28 cellular contexts compared by ENCODE assay signal in genomic region chr13:108433976-108434375, GRCh38.
"Had no signal": no experiment of that assay in that cellular context is flagged by ENCODE, and none has a peak within 500 bp of the region (broad histone marks: within the 10 kb centered on the region; RNA-seq: fewer than 3 reads in every experiment).

No MANE protein-coding gene starts in this region.

- ATAC-seq: psoas muscle; right cardiac atrium; right lobe of liver; stimulated activated effector memory CD8-positive, alpha-beta T cell treated with anti-CD3 and anti-CD28 coated beads, Interleukin-12 subunit alpha, Interleukin-12 subunit beta, amount 100 ng/mL, for 72 hours; stimulated activated naive B cell treated with anti-CD40 and anti-IgM and Interleukin-4, amounts not matched to agents 10 μg/mL and 1 μg/mL and 100 μg/mL, for 72 hours had no signal

- DNase-seq: occipital lobe; ovary; posterior cingulate gyrus; psoas muscle; right cardiac atrium; right lobe of liver; sigmoid colon; small intestine; stimulated activated CD4-positive, alpha-beta T cell treated with anti-CD3 and anti-CD28 coated beads, Interleukin-15, amount 100 ng/mL, for 24 hours; stimulated activated CD4-positive, alpha-beta T cell treated with anti-CD3 and anti-CD28 coated beads, Interleukin-2, amount 100 ng/mL, for 24 hours; stimulated activated CD4-positive, alpha-beta T cell treated with anti-CD3 and anti-CD28 coated beads, Interleukin-2, amount 100 ng/mL, for 48 hours; stimulated activated CD4-positive, alpha-beta T cell treated with anti-CD3 and anti-CD28 coated beads, Interleukin-4, amount 100 ng/mL, for 24 hours; stimulated activated naive B cell treated with anti-CD40 and anti-IgM and Interleukin-4, amounts not matched to agents 10 μg/mL and 1 μg/mL and 100 μg/mL, for 72 hours; stimulated activated naive CD4-positive, alpha-beta T cell treated with Interleukin-2 at 50 U/mL for 16 hours; stomach; thyroid gland; trophoblast cell; upper lobe of left lung had no signal

- H3K4me3 ChIP-seq: neural progenitor cell, ovary, psoas muscle, right lobe of liver, sigmoid colon, stomach, thoracic aorta, thyroid gland, tibial nerve, upper lobe of left lung, vagina had no signal

- H3K4me3 Mint-ChIP-seq: nephron; neural progenitor cell; stimulated activated effector memory CD8-positive, alpha-beta T cell treated with anti-CD3 and anti-CD28 coated beads, Interleukin-12 subunit alpha, Interleukin-12 subunit beta, amount 100 ng/mL, for 72 hours; stimulated activated naive B cell treated with anti-CD40 and anti-IgM and Interleukin-4, amounts not matched to agents 10 μg/mL and 1 μg/mL and 100 μg/mL, for 72 hours; stimulated activated naive CD8-positive, alpha-beta T cell treated with anti-CD3 and anti-CD28 coated beads, Interleukin-15, Interleukin-2, amounts not matched to agents 100 ng/mL and 50 ng/mL, for 24 hours had no signal

- H3K4me1 ChIP-seq: neural progenitor cell, parathyroid adenoma, psoas muscle, sigmoid colon, stomach, thyroid gland, tibial nerve, upper lobe of left lung, vagina had no signal

- H3K27ac ChIP-seq: neural progenitor cell, ovary, parathyroid adenoma, psoas muscle, right lobe of liver, sigmoid colon, stomach, thoracic aorta, thyroid gland, tibial nerve, upper lobe of left lung, vagina had no signal

- H3K9me3 ChIP-seq: ovary, psoas muscle, right lobe of liver, sigmoid colon, stomach, thoracic aorta, thyroid gland, tibial nerve, upper lobe of left lung, vagina had no signal

- H2AFZ ChIP-seq: neural progenitor cell, parathyroid adenoma had no signal

- H3K36me3 ChIP-seq: neural progenitor cell, ovary, right lobe of liver, sigmoid colon, stomach, thoracic aorta, thyroid gland, tibial nerve, upper lobe of left lung, vagina had no signal

- H3K27me3 Mint-ChIP-seq: progenitor cell of endocrine pancreas; stimulated activated naive B cell treated with anti-CD40 and anti-IgM and Interleukin-4, amounts not matched to agents 10 μg/mL and 1 μg/mL and 100 μg/mL, for 72 hours; stimulated activated naive CD8-positive, alpha-beta T cell treated with anti-CD3 and anti-CD28 coated beads, Interleukin-15, Interleukin-2, amounts not matched to agents 100 ng/mL and 50 ng/mL, for 24 hours had no signal

- H3K36me3 Mint-ChIP-seq: neural progenitor cell; stimulated activated effector memory CD8-positive, alpha-beta T cell treated with anti-CD3 and anti-CD28 coated beads, Interleukin-12 subunit alpha, Interleukin-12 subunit beta, amount 100 ng/mL, for 72 hours; stimulated activated naive B cell treated with anti-CD40 and anti-IgM and Interleukin-4, amounts not matched to agents 10 μg/mL and 1 μg/mL and 100 μg/mL, for 72 hours had no signal

- H3K9me3 Mint-ChIP-seq: nephron had no signal

- H3K9ac ChIP-seq: neural progenitor cell, parathyroid adenoma had no signal

- H3K27me3 ChIP-seq: neural progenitor cell, ovary, right lobe of liver, sigmoid colon, stomach, thyroid gland, tibial nerve, upper lobe of left lung, vagina had no signal

- H3K4me1 Mint-ChIP-seq: neural progenitor cell; stimulated activated effector memory CD8-positive, alpha-beta T cell treated with anti-CD3 and anti-CD28 coated beads, Interleukin-12 subunit alpha, Interleukin-12 subunit beta, amount 100 ng/mL, for 72 hours; stimulated activated naive B cell treated with anti-CD40 and anti-IgM and Interleukin-4, amounts not matched to agents 10 μg/mL and 1 μg/mL and 100 μg/mL, for 72 hours had no signal

- H3K27ac Mint-ChIP-seq: nephron; neural progenitor cell; progenitor cell of endocrine pancreas; stimulated activated effector memory CD8-positive, alpha-beta T cell treated with anti-CD3 and anti-CD28 coated beads, Interleukin-12 subunit alpha, Interleukin-12 subunit beta, amount 100 ng/mL, for 72 hours; stimulated activated naive B cell treated with anti-CD40 and anti-IgM and Interleukin-4, amounts not matched to agents 10 μg/mL and 1 μg/mL and 100 μg/mL, for 72 hours; stimulated activated naive CD8-positive, alpha-beta T cell treated with anti-CD3 and anti-CD28 coated beads, Interleukin-15, Interleukin-2, amounts not matched to agents 100 ng/mL and 50 ng/mL, for 24 hours had no signal

- FAIRE-seq: small intestine, urothelium cell line had no signal

- H3K4me2 ChIP-seq: neural progenitor cell had no signal
